8 cellular contexts compared by ENCODE assay signal in the genomic region with DNA sequence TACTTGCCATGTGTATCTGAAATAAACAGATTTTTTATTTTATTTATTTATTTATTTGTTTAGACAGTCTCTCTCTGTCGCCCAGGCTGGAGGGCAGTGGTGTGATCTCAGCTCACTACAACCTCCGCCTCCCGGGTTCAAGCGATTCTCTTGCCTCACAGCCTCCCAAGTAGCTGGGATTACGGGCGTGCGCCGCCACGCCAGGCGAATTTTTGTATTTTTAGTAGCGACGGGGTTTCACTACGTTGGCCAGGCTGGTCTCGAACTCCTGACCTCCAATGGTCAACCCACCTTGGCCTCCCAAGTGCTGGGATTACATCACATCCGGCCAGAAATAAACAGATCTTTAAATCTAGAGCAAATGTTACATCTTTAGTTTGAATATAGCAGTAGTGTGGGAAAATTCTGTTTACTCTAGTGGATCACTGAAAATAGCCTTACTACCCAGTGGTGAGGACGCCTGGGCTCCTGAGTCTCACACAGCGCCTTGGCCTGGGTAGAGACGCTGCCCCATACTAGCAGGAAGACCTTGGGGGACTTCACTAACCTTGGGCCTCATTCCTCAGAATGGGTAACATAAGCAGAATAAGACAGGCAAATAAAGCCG. TPM values are rescaled to one million over a fixed set of nuclear protein-coding genes. Genes with fewer than 3 reads are reported as not detected.
A peak's percentile ranks its signal among the peaks of the same experiment; 100 is the strongest.
DNase-seq lines count a peak whose midpoint lies in the region; ATAC-seq, FAIRE-seq and TF ChIP-seq lines count a peak whose summit lies in the region.

No MANE protein-coding gene starts in this region.

- no peak for TF ChIP-seq POLR2A in endothelial cell of umbilical vein (IDR thresholded peaks at IDR 0.05; ENCODE audit: low read depth, low read length)

- H3K9me1 ChIP-seq in endothelial cell of umbilical vein (replicated peaks; ENCODE audit: control insufficient read depth, extremely low read depth, insufficient read depth, low read length): no peaks in the 10 kb centered on the region

- TF ChIP-seq CTCF in endothelial cell of umbilical vein (IDR thresholded peaks at IDR 0.05; ENCODE audit: extremely low read depth in 1 of 2, insufficient read depth in 1 of 2, low read depth in 1 of 2, low read length in 2 of 2) (no peak), neural progenitor cell (IDR thresholded peaks at IDR 0.05) (no peak)

- intact Hi-C loops in endothelial cell of umbilical vein (cut with micrococcal nuclease): loop anchor here (5.0 kb wide), 1 partner anchor 66 kb away; no protein-coding TSS in a partner anchor

- H3K27me3 Mint-ChIP-seq in T-helper 2 cell treated with Interferon-gamma antibody and Interleukin-4, amounts not matched to agents 5 μg/mL and 100 μg/mL, for 36 hours (ENCODE audit: low read depth): no peaks in the 10 kb centered on the region
- peaks cover 7% of the 10 kb centered on the region for H3K27me3 Mint-ChIP-seq in neural progenitor cell (ENCODE audit: insufficient read depth, low read depth)

- peak overlapping the region; percentile 93 for H3K27ac ChIP-seq in endothelial cell of umbilical vein (ENCODE audit: insufficient read depth, low read depth, low read length)
- peak overlapping the region; percentile 99 for H3K27ac ChIP-seq in neural progenitor cell

- dilution Hi-C loops in endothelial cell of umbilical vein (cut with MboI; ENCODE audit: extremely low pct_ligation_motif_present, low sequenced_read_pairs): no loop called here

- H3K27ac Mint-ChIP-seq in T-helper 2 cell treated with Interferon-gamma antibody and Interleukin-4, amounts not matched to agents 5 μg/mL and 100 μg/mL, for 36 hours: peak overlapping the region; percentile 100
- peak overlapping the region; percentile 55 for H3K27ac Mint-ChIP-seq in neural progenitor cell

- H3K9me3 Mint-ChIP-seq in T-helper 2 cell treated with Interferon-gamma antibody and Interleukin-4, amounts not matched to agents 5 μg/mL and 100 μg/mL, for 36 hours: peaks cover 5% of the 10 kb centered on the region
- no peaks in the 10 kb centered on the region for H3K9me3 Mint-ChIP-seq in neural progenitor cell

- POLR2A ChIA-PET in endothelial cell of umbilical vein (lab: Charles Lee): interaction anchor here (1.1 to 1.4 kb wide), 2 partner anchors 48 to 61 kb away, joined by 3 read pairs; a partner anchor contains a TSS

- peaks cover 64% of the 10 kb centered on the region for H3K36me3 Mint-ChIP-seq in T-helper 2 cell treated with Interferon-gamma antibody and Interleukin-4, amounts not matched to agents 5 μg/mL and 100 μg/mL, for 36 hours (ENCODE audit: low read depth)
- peaks cover 22% of the 10 kb centered on the region for H3K36me3 Mint-ChIP-seq in neural progenitor cell

- peaks cover 42% of the 10 kb centered on the region for H3K4me1 Mint-ChIP-seq in T-helper 2 cell treated with Interferon-gamma antibody and Interleukin-4, amounts not matched to agents 5 μg/mL and 100 μg/mL, for 36 hours (ENCODE audit: low read depth)
- peaks cover 32% of the 10 kb centered on the region for H3K4me1 Mint-ChIP-seq in neural progenitor cell

- ATAC-seq in HG03025 (IDR thresholded peaks at IDR 0.05; ENCODE audit: low FRiP score, unreplicated experiment): no peak

- H4K20me1 ChIP-seq in endothelial cell of umbilical vein (replicated peaks; ENCODE audit: control insufficient read depth, extremely low read depth, insufficient read depth, low read length) (peaks cover 14% of the 10 kb centered on the region), neural progenitor cell (ENCODE audit: low read depth) (peaks cover 30% of the 10 kb centered on the region)

- peak; percentile 33 for DNase-seq in stimulated activated CD4-positive, alpha-beta T cell treated with anti-CD3 and anti-CD28 coated beads, Interleukin-15, amount 100 ng/mL, for 24 hours
- no peak for DNase-seq in stimulated activated CD4-positive, alpha-beta T cell treated with anti-CD3 and anti-CD28 coated beads, Interleukin-2, amount 100 ng/mL, for 48 hours
- DNase-seq in T-helper 2 cell treated with Interferon-gamma antibody and Interleukin-4, amounts not matched to agents 5 μg/mL and 100 μg/mL, for 36 hours (ENCODE audit: low spot score): no peak
- DNase-seq in endothelial cell of umbilical vein (ENCODE audit: low read depth, low spot score) (no peak), neural progenitor cell (ENCODE audit: low spot score) (peak; percentile 12), AML-193 (lab: John Stamatoyannopoulos, UW) (no peak), NCI-H446 (lab: John Stamatoyannopoulos, UW) (no peak)

- H3K9ac ChIP-seq in endothelial cell of umbilical vein (replicated peaks; ENCODE audit: extremely low read depth, insufficient read depth, low read length) (peak overlapping the region; percentile 97), neural progenitor cell (peak overlapping the region; percentile 38)

- peak overlapping the region; percentile 98 for H3K4me3 Mint-ChIP-seq in T-helper 2 cell treated with Interferon-gamma antibody and Interleukin-4, amounts not matched to agents 5 μg/mL and 100 μg/mL, for 36 hours
- peak overlapping the region; percentile 100 for H3K4me3 Mint-ChIP-seq in neural progenitor cell

- peak overlapping the region; percentile 53 for H2AFZ ChIP-seq in endothelial cell of umbilical vein (ENCODE audit: low read depth, low read length)
- H2AFZ ChIP-seq in neural progenitor cell (replicated peaks): peak overlapping the region; percentile 87

- no peak for FAIRE-seq in endothelial cell of umbilical vein (lab: Jason Lieb, UNC)

- H3K79me2 ChIP-seq in endothelial cell of umbilical vein (ENCODE audit: control insufficient read depth, insufficient read depth, low read length): peaks cover 69% of the 10 kb centered on the region
- H3K79me2 ChIP-seq in neural progenitor cell (ENCODE audit: low read depth): peaks cover 91% of the 10 kb centered on the region

- H3F3A ChIP-seq in neural progenitor cell (ENCODE audit: low read depth): peaks cover 35% of the 10 kb centered on the region

- H3K4me3 ChIP-seq in endothelial cell of umbilical vein (replicated peaks in 1 of 3; ENCODE audit: insufficient read depth in 1 of 3, low read depth in 1 of 3, low read length in 3 of 3) (peak overlapping the region; percentile 71 to 85 (median 80)), neural progenitor cell (peak overlapping the region; percentile 96)

- H3K4me1 ChIP-seq in endothelial cell of umbilical vein (ENCODE audit: control insufficient read depth, extremely low read depth, insufficient read depth, low read length): peaks cover 25% of the 10 kb centered on the region
- peaks cover 26% of the 10 kb centered on the region for H3K4me1 ChIP-seq in neural progenitor cell

- BruUV-seq in endothelial cell of umbilical vein (replicated peaks; lab: Mats Ljungman, UMichigan): no TSS peak

- H3K9me3 ChIP-seq in endothelial cell of umbilical vein (replicated peaks; ENCODE audit: control insufficient read depth, insufficient read depth, low read length) (no peaks in the 10 kb centered on the region), neural progenitor cell (ENCODE audit: low read depth) (no peaks in the 10 kb centered on the region)

- H3K27me3 ChIP-seq in endothelial cell of umbilical vein (ENCODE audit: control insufficient read depth in 2 of 2, insufficient read depth in 2 of 2, low read length in 2 of 2): no peaks in the 10 kb centered on the region
- no peaks in the 10 kb centered on the region for H3K27me3 ChIP-seq in neural progenitor cell

- H3K36me3 ChIP-seq in endothelial cell of umbilical vein (ENCODE audit: control insufficient read depth in 2 of 2, extremely low read depth in 1 of 2, insufficient read depth in 2 of 2, low read length in 2 of 2) (peaks cover 0 to 5% of the 10 kb centered on the region in 2 experiments), neural progenitor cell (peaks cover 4% of the 10 kb centered on the region)

- peak overlapping the region; percentile 76 for H3K4me2 ChIP-seq in endothelial cell of umbilical vein (ENCODE audit: insufficient read depth, low read length)
- H3K4me2 ChIP-seq in neural progenitor cell: peak overlapping the region; percentile 81

- CTCF ChIA-PET in endothelial cell of umbilical vein (lab: Charles Lee): interaction anchor here (1.3 to 1.6 kb wide), 3 partner anchors 27 to 361 kb away, joined by 4 to 8 read pairs (median 5); no protein-coding TSS in a partner anchor

RNA-seq across cellular contexts. Expression of a gene that starts 0.7 kb away (rescaled TPM):
- total RNA-seq in endothelial cell of umbilical vein (98.7 and 112 TPM in 2 replicates), neural progenitor cell (ENCODE audit: low replicate concordance) (108 and 129 TPM in 2 replicates)
- 8.7 and 12.0 TPM in 2 replicates for polyA plus RNA-seq in endothelial cell of umbilical vein
- polyA plus RNA-seq in endothelial cell of umbilical vein (2011; cell fraction: cytosol; rRNA removed): 15.4 and 15.5 TPM in 2 replicates
- 46.0 and 55.9 TPM in 2 replicates for polyA plus RNA-seq in endothelial cell of umbilical vein (2011; cell fraction: nucleus; rRNA removed)
- polyA plus RNA-seq in endothelial cell of umbilical vein (2012): 49.0 and 70.0 TPM in 2 replicates
- 23.7 and 35.1 TPM in 2 replicates for polyA minus RNA-seq in endothelial cell of umbilical vein
- polyA minus RNA-seq in endothelial cell of umbilical vein (2011; cell fraction: cytosol; rRNA and poly(A)+ RNA removed): 43.5 TPM
- 24.8 and 40.1 TPM in 2 replicates for polyA minus RNA-seq in endothelial cell of umbilical vein (2011; cell fraction: nucleus; rRNA and poly(A)+ RNA removed)

RNA-seq across cellular contexts. Expression of a gene that starts 1.6 kb away (rescaled TPM):
- total RNA-seq in endothelial cell of umbilical vein (297 and 304 TPM in 2 replicates), neural progenitor cell (ENCODE audit: low replicate concordance) (200 and 227 TPM in 2 replicates)
- polyA plus RNA-seq in endothelial cell of umbilical vein: 83.1 and 107 TPM in 2 replicates
- 47.6 and 52.7 TPM in 2 replicates for polyA plus RNA-seq in endothelial cell of umbilical vein (2011; cell fraction: cytosol; rRNA removed)
- 456 and 544 TPM in 2 replicates for polyA plus RNA-seq in endothelial cell of umbilical vein (2011; cell fraction: nucleus; rRNA removed)
- 158 and 190 TPM in 2 replicates for polyA plus RNA-seq in endothelial cell of umbilical vein (2012)
- 254 and 262 TPM in 2 replicates for polyA minus RNA-seq in endothelial cell of umbilical vein
- 76.7 TPM for polyA minus RNA-seq in endothelial cell of umbilical vein (2011; cell fraction: cytosol; rRNA and poly(A)+ RNA removed)
- polyA minus RNA-seq in endothelial cell of umbilical vein (2011; cell fraction: nucleus; rRNA and poly(A)+ RNA removed): 240 and 348 TPM in 2 replicates

RNA-seq across cellular contexts. Expression of a gene that starts 47.3 kb away (rescaled TPM):
- total RNA-seq in endothelial cell of umbilical vein (25.7 and 29.4 TPM in 2 replicates), neural progenitor cell (ENCODE audit: low replicate concordance) (41.0 and 67.8 TPM in 2 replicates)
- 12.1 and 14.3 TPM in 2 replicates for polyA plus RNA-seq in endothelial cell of umbilical vein
- polyA plus RNA-seq in endothelial cell of umbilical vein (2011; cell fraction: cytosol; rRNA removed): 18.1 and 20.0 TPM in 2 replicates
- polyA plus RNA-seq in endothelial cell of umbilical vein (2011; cell fraction: nucleus; rRNA removed): 37.8 and 43.0 TPM in 2 replicates
- 27.2 and 37.2 TPM in 2 replicates for polyA plus RNA-seq in endothelial cell of umbilical vein (2012)
- polyA minus RNA-seq in endothelial cell of umbilical vein: 16.0 and 22.1 TPM in 2 replicates
- polyA minus RNA-seq in endothelial cell of umbilical vein (2011; cell fraction: cytosol; rRNA and poly(A)+ RNA removed): 25.2 TPM
- 16.2 and 28.9 TPM in 2 replicates for polyA minus RNA-seq in endothelial cell of umbilical vein (2011; cell fraction: nucleus; rRNA and poly(A)+ RNA removed)

RNA-seq across cellular contexts. Expression of a gene that starts 49.7 kb away (rescaled TPM):
- 0.82 and 1.0 TPM in 2 replicates for total RNA-seq in endothelial cell of umbilical vein
- 0.19 and 0.32 TPM in 2 replicates for polyA plus RNA-seq in endothelial cell of umbilical vein
- 0.69 and 0.77 TPM in 2 replicates for polyA plus RNA-seq in endothelial cell of umbilical vein (2011; cell fraction: cytosol; rRNA removed)
- 0.52 and 0.87 TPM in 2 replicates for polyA plus RNA-seq in endothelial cell of umbilical vein (2011; cell fraction: nucleus; rRNA removed)
- 1.6 and 1.7 TPM in 2 replicates for polyA plus RNA-seq in endothelial cell of umbilical vein (2012)
- polyA minus RNA-seq in endothelial cell of umbilical vein: not detected in 2 replicates
- polyA minus RNA-seq in endothelial cell of umbilical vein (2011; cell fraction: cytosol; rRNA and poly(A)+ RNA removed): not detected
- 0.29 and 0.53 TPM in 2 replicates for polyA minus RNA-seq in endothelial cell of umbilical vein (2011; cell fraction: nucleus; rRNA and poly(A)+ RNA removed)
- 3.8 and 4.7 TPM in 2 replicates for total RNA-seq in neural progenitor cell (ENCODE audit: low replicate concordance)

Comparison
In these comparisons a context has a peak if more than half of its experiments do, and no peak if none do; other contexts are left out.
1. DNase-seq: peak in stimulated activated CD4-positive, alpha-beta T cell treated with anti-CD3 and anti-CD28 coated beads, Interleukin-15, amount 100 ng/mL, for 24 hours (single experiment) and neural progenitor cell (single experiment); none in stimulated activated CD4-positive, alpha-beta T cell treated with anti-CD3 and anti-CD28 coated beads, Interleukin-2, amount 100 ng/mL, for 48 hours (0 of 2), T-helper 2 cell treated with Interferon-gamma antibody and Interleukin-4, amounts not matched to agents 5 μg/mL and 100 μg/mL, for 36 hours (single experiment), endothelial cell of umbilical vein (single experiment), AML-193 (0 of 2) and NCI-H446 (0 of 2).